Comparison of ENCODE assay signal across 25 cellular contexts in the genomic region with DNA sequence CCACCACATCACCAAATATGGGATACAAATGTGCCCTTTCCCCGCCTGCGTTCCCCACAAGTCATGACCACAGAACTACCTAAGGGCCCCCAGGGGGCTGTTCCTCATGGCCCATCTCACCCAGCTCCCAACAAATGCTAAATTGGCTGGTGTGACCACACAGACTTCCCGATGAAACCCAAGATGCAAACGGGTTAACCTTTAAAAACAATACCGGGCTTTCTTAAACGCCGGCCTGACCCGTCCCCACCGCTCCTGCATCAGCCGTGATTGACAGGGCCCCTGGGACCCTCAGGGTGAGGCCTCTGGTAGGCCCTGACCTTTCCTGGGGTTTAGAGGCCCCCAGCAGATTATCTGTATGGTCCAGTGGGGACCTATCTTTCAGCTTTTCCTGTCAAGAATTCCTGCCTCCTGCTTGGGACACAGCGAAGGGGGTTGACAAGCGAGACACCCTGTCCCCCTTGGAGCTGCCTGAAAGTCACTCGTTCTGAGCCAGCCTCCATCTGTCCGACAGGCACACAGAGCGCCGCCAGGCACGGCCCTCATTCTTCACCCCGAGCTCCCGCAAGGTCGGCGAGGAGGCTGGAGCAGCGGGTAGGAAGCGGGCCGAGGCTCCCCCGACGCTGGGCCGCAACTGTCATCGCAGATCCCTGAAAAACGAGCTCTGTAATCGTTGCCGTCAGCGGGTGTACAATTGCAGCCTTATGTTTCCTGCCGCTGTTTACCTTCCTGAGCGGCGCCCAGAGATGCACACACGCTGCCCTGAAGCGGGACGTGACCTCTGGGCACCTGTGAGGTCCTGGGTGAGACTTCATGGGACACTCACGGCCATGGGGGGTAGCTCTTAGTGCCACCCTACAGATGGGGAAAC.
DNase-seq lines count a peak whose midpoint lies in the region; ATAC-seq, FAIRE-seq and TF ChIP-seq lines count a peak whose summit lies in the region.
"Had no signal": no experiment of that assay in that cellular context is flagged by ENCODE, and none has a peak within 500 bp of the region (broad histone marks: within the 10 kb centered on the region; RNA-seq: fewer than 3 reads in every experiment).

No MANE protein-coding gene starts in this region.

- H3K9me2 ChIP-seq in hepatocyte (replicated peaks; ENCODE audit: insufficient read depth): no peaks in the 10 kb centered on the region

- H2AFZ ChIP-seq in GM12878 (ENCODE audit: control insufficient read depth, low read depth, low read length) (no peak overlapping the region), neural progenitor cell (replicated peaks) (no peak overlapping the region), hepatocyte (no peak overlapping the region)

- no peak overlapping the region for H3K4me3 Mint-ChIP-seq in neural progenitor cell
- H3K4me3 Mint-ChIP-seq: CD8-positive, alpha-beta memory T cell had no signal

- H3K4me3 ChIP-seq in GM12878: no peak overlapping the region
- H3K4me3 ChIP-seq in neural progenitor cell: no peak overlapping the region
- no peak overlapping the region for H3K4me3 ChIP-seq in hepatocyte
- H3K4me3 ChIP-seq in sigmoid colon: no peak overlapping the region
- H3K4me3 ChIP-seq: SJSA1 had no signal

- H3K9me3 ChIP-seq in GM12878 (replicated peaks; ENCODE audit: control insufficient read depth, insufficient read depth, low read length) (no peaks in the 10 kb centered on the region), neural progenitor cell (ENCODE audit: low read depth) (no peaks in the 10 kb centered on the region), hepatocyte (ENCODE audit: low read depth) (no peaks in the 10 kb centered on the region), sigmoid colon (no peaks in the 10 kb centered on the region)
- H3K9me3 ChIP-seq: SJSA1 had no signal

- peaks cover 2% of the 10 kb centered on the region for H3K9me3 Mint-ChIP-seq in neural progenitor cell

- no peak for TF ChIP-seq CTCF in GM12878 (IDR thresholded peaks at IDR 0.05 in 2 of 3, conservative IDR thresholded peaks at IDR 0.05 in 1 of 3; ENCODE audit: control insufficient read depth in 2 of 3, extremely low read depth in 1 of 3, insufficient read depth in 1 of 3, low read depth in 3 of 3, low read length in 3 of 3)
- TF ChIP-seq CTCF in neural progenitor cell (IDR thresholded peaks at IDR 0.05): no peak
- no peak for TF ChIP-seq CTCF in hepatocyte (IDR thresholded peaks at IDR 0.05; ENCODE audit: poor library complexity)
- no peak for TF ChIP-seq CTCF in sigmoid colon (IDR thresholded peaks at IDR 0.05)

- TF ChIP-seq EP300 in GM12878 (IDR thresholded peaks at IDR 0.05; ENCODE audit: borderline replicate concordance in 1 of 2, control insufficient read depth in 1 of 2, low read depth in 2 of 2, low read length in 2 of 2): no peak
- no peak for TF ChIP-seq EP300 in sigmoid colon (IDR thresholded peaks at IDR 0.05)

- H3K4me1 Mint-ChIP-seq in neural progenitor cell: peaks cover 28% of the 10 kb centered on the region
- H3K4me1 Mint-ChIP-seq: CD8-positive, alpha-beta memory T cell had no signal

- RAD21 ChIA-PET in GM12878 (lab: Charles Lee; ENCODE audit: unreplicated experiment): no interaction called here

- peak overlapping the region; percentile 86 for H3K27ac Mint-ChIP-seq in neural progenitor cell
- H3K27ac Mint-ChIP-seq: CD8-positive, alpha-beta memory T cell had no signal

- no peak for ATAC-seq in GM12878
- ATAC-seq in HG03521 (IDR thresholded peaks at IDR 0.05; ENCODE audit: unreplicated experiment): no peak
- ATAC-seq: HCT116, Panc1 had no signal

- no TSS peak for BruUV-seq in GM12878 (replicated peaks; lab: Mats Ljungman, UMichigan)

- 38% methylated on average over 39 of the region's 39 CpGs for WGBS in GM12878 (ENCODE audit: insufficient coverage, insufficient replicate concordance, low lambda C conversion rate, missing lambda C conversion rate)
- WGBS in hepatocyte (ENCODE audit: low lambda C conversion rate, missing lambda C conversion rate): 88% methylated on average over 33 of the region's 39 CpGs
- WGBS in sigmoid colon, 2 donors: 32 to 58% methylated on average over 39 of the region's 39 CpGs

- FAIRE-seq in GM12878 (lab: Jason Lieb, UNC): no peak
- FAIRE-seq: GM19239 had no signal

- H3K4me1 ChIP-seq in GM12878 (ENCODE audit: control insufficient read depth, insufficient read depth, low read length) (no peaks in the 10 kb centered on the region), neural progenitor cell (peaks cover 11% of the 10 kb centered on the region), hepatocyte (ENCODE audit: insufficient read depth) (peaks cover 12% of the 10 kb centered on the region), sigmoid colon (peaks cover 0 to 15% (median 12%) of the 10 kb centered on the region in 4 donors)

- in situ Hi-C loops in GM12878 (cut with MboI): loop anchor here (10.0 kb wide), 1 partner anchor 314 kb away; the partner anchor contains the start of gene FOXC2

- H3K27me3 Mint-ChIP-seq in neural progenitor cell (ENCODE audit: insufficient read depth, low read depth): peaks cover 16% of the 10 kb centered on the region

- H3K79me2 ChIP-seq in GM12878 (ENCODE audit: control insufficient read depth, insufficient read depth, low read length) (no peaks in the 10 kb centered on the region), neural progenitor cell (ENCODE audit: low read depth) (no peaks in the 10 kb centered on the region), hepatocyte (no peaks in the 10 kb centered on the region)

- TF ChIP-seq RAD21 in GM12878 (IDR thresholded peaks at IDR 0.05; ENCODE audit: insufficient read depth, low read depth, low read length): no peak

- H3K9ac ChIP-seq in GM12878 (ENCODE audit: control insufficient read depth, insufficient read depth, low read length) (no peak overlapping the region), neural progenitor cell (no peak overlapping the region)

- no peaks in the 10 kb centered on the region for H3K36me3 ChIP-seq in GM12878 (ENCODE audit: control insufficient read depth in 2 of 2, insufficient read depth in 2 of 2, low read length in 1 of 2)
- H3K36me3 ChIP-seq in neural progenitor cell: no peaks in the 10 kb centered on the region
- H3K36me3 ChIP-seq in hepatocyte (replicated peaks; ENCODE audit: insufficient read depth, low read depth): no peaks in the 10 kb centered on the region
- no peaks in the 10 kb centered on the region for H3K36me3 ChIP-seq in sigmoid colon
- H3K36me3 ChIP-seq: SJSA1 had no signal

- no peak for TF ChIP-seq POLR2A in GM12878 (IDR thresholded peaks at IDR 0.05; ENCODE audit: low read depth, low read length)
- TF ChIP-seq POLR2A in sigmoid colon (IDR thresholded peaks at IDR 0.05): no peak

- POLR2A ChIA-PET in HEK293T (lab: Yijun Ruan, JAX) (no interaction called here), GM12878 (lab: Charles Lee) (no interaction called here)

- H3K36me3 Mint-ChIP-seq in neural progenitor cell: no peaks in the 10 kb centered on the region
- H3K36me3 Mint-ChIP-seq: CD8-positive, alpha-beta memory T cell had no signal

- no peaks in the 10 kb centered on the region for H4K20me1 ChIP-seq in GM12878 (ENCODE audit: control insufficient read depth, insufficient read depth)
- H4K20me1 ChIP-seq in neural progenitor cell (ENCODE audit: low read depth): no peaks in the 10 kb centered on the region
- no peaks in the 10 kb centered on the region for H4K20me1 ChIP-seq in hepatocyte (ENCODE audit: insufficient read depth, poor library complexity, severe bottlenecking)

- H3K27ac ChIP-seq in GM12878 (ENCODE audit: control insufficient read depth, insufficient read depth): no peak overlapping the region
- no peak overlapping the region for H3K27ac ChIP-seq in neural progenitor cell
- no peak overlapping the region for H3K27ac ChIP-seq in hepatocyte
- H3K27ac ChIP-seq in sigmoid colon: no peak overlapping the region
- H3K27ac ChIP-seq: C4-2B, SJSA1 had no signal

- H3K27me3 ChIP-seq in GM12878 (replicated peaks in 1 of 2; ENCODE audit: control insufficient read depth in 2 of 2, insufficient read depth in 2 of 2, low read length in 1 of 2) (peaks cover 0 to 3% of the 10 kb centered on the region in 2 experiments), neural progenitor cell (no peaks in the 10 kb centered on the region), hepatocyte (peaks cover 20% of the 10 kb centered on the region), sigmoid colon (peaks cover 10 to 73% (median 33%) of the 10 kb centered on the region in 3 donors)
- H3K27me3 ChIP-seq: SJSA1 had no signal

- intact Hi-C loops in GM12878 (cut with micrococcal nuclease; ENCODE audit: unreplicated experiment) (loop anchor here (10.0 kb wide), 1 partner anchor 186 kb away; no protein-coding TSS in a partner anchor), sigmoid colon (cut with DNase I) (no loop called here)

- DNase-seq in HEK293T (ENCODE audit: extremely low spot score) (no peak), GM12878 (ENCODE audit: low read depth, low spot score) (no peak), left kidney (ENCODE audit: low read depth, low spot score) (peak; percentile 71), neural progenitor cell (ENCODE audit: low spot score) (peak; percentile 36), hepatocyte (ENCODE audit: low spot score) (no peak), sigmoid colon (no peak), globus pallidus (ENCODE audit: low spot score) (no peak)
- DNase-seq: Calu3; CD8-positive, alpha-beta memory T cell; DMS153; GF-D8; GOT3; MM.1S; NCI-H1048; NCI-H1436; NCI-H1930; NCI-H510A; NCI-H748 treated with DMSO at 0.1 percent for 48 hours; NK-92 treated with Interleukin-12 subunit alpha and Interleukin-12 subunit beta, amount 100 ng/mL, for 24 hours had no signal

- SMC1A ChIA-PET in GM12878 (lab: Charles Lee; ENCODE audit: uncharacterized antibody, unreplicated experiment): interaction anchor here (1.1 kb wide), 1 partner anchor 157 kb away, joined by 3 read pairs; no protein-coding TSS in a partner anchor

- no peak overlapping the region for H3K4me2 ChIP-seq in GM12878 (ENCODE audit: control insufficient read depth, insufficient read depth)
- H3K4me2 ChIP-seq in neural progenitor cell: no peak overlapping the region
- H3K4me2 ChIP-seq in hepatocyte: no peak overlapping the region

- H3F3A ChIP-seq in neural progenitor cell (ENCODE audit: low read depth): peaks cover 7% of the 10 kb centered on the region

- CTCF ChIA-PET in HEK293T (lab: Yijun Ruan, JAX) (no interaction called here), GM12878 (lab: Yijun Ruan, JAX) (interaction anchor here (0.9 kb wide), 1 partner anchor 184 kb away, joined by 3 read pairs; no protein-coding TSS in a partner anchor)

TF ChIP-seq in HEK293T, 16 proteins besides CTCF, POLR2A, EP300 and RAD21 (continues in another document):
- TF ChIP-seq LEF1 (IDR thresholded peaks at IDR 0.05; ENCODE audit: borderline replicate concordance) (no peak), NFRKB (IDR thresholded peaks at IDR 0.05) (no peak), CTBP1 (IDR thresholded peaks at IDR 0.05; ENCODE audit: borderline replicate concordance) (no peak), FOXM1 (IDR thresholded peaks at IDR 0.05; ENCODE audit: borderline replicate concordance) (no peak)

TF ChIP-seq in GM12878, 131 proteins besides CTCF, POLR2A, EP300 and RAD21 (continues in another document):
- TF ChIP-seq FOS (IDR thresholded peaks at IDR 0.05; ENCODE audit: borderline replicate concordance, extremely low read depth, insufficient read length) (no peak), MEF2B (IDR thresholded peaks at IDR 0.05; ENCODE audit: partially characterized antibody, poor library complexity, severe bottlenecking) (peak; percentile 46)

Comparison
In these comparisons a context has a peak if more than half of its experiments do, and no peak if none do; other contexts are left out.
1. DNase-seq: peak in left kidney (single experiment) and neural progenitor cell (single experiment); none in HEK293T (single experiment), GM12878 (single experiment), hepatocyte (single experiment), sigmoid colon (single experiment) and globus pallidus (single experiment).